In genomic region chr15:72656014-72656413, GRCh38 we compare ENCODE assay signal across 6 cellular contexts. TPM values are rescaled to one million over a fixed set of nuclear protein-coding genes. Genes with fewer than 3 reads are reported as not detected.
"Had no signal": no experiment of that assay in that cellular context is flagged by ENCODE, and none has a peak within 500 bp of the region (broad histone marks: within the 10 kb centered on the region; RNA-seq: fewer than 3 reads in every experiment).

No MANE protein-coding gene starts in this region.

RNA-seq across cellular contexts. Expression of gene GOLGA6B, which starts 1.5 kb away (rescaled TPM):
- total RNA-seq: GM23248, GM23338, H1, H4, HFFc6 had no signal
- polyA plus RNA-seq: GM23248 had no signal

RNA-seq across cellular contexts. Expression of gene HIGD2B, which starts 30.0 kb away (rescaled TPM):
- total RNA-seq: GM23248, GM23338, H1, H4, H9, HFFc6 had no signal
- polyA plus RNA-seq: GM23248, GM23338, H1 had no signal
